27 cellular contexts compared by ENCODE assay signal in the genomic region with DNA sequence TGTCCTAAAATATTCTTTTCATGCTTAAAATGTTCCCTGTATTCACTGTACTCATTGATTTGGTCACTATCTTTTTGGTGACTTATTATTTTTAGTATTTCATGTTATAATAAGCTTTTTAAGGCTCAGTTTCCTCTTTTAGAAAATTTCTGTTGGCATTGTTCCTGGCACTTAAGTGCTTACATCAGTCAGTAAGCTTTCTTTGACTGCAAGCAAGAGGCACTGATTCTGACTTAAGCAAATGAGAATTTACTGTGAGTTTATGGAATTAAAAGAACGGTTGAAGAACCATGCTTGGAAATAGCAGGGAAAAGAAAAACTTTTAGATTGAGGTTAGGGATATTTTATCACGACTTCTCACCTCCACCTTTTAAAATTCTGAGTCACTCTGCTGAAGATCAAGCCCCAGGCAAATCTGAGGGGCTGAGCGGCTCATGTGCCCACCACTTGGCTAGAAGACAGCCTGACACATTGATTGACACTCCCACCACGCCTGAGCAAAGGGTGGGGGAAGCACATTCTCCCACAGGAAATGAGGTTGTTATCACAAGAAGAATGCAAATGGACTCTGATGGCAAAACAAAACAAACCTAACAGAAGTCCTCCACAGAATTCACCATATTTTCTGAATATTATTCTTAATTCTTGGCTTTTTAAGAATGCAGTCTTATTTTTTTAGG.
DNase-seq lines count a peak whose midpoint lies in the region; FAIRE-seq and TF ChIP-seq lines count a peak whose summit lies in the region.
"Had no signal": no experiment of that assay in that cellular context is flagged by ENCODE, and none has a peak within 500 bp of the region (broad histone marks: within the 10 kb centered on the region; RNA-seq: fewer than 3 reads in every experiment).

No MANE protein-coding gene starts in this region.

- H3K14ac ChIP-seq in H1 (ENCODE audit: insufficient read length): no peak overlapping the region

- H3K4me3 ChIP-seq in H1 (ENCODE audit: extremely low read depth in 1 of 4, insufficient read depth in 2 of 4, low read depth in 3 of 4, low read length in 4 of 4) (no peak overlapping the region), mesendoderm (ENCODE audit: low read length) (no peak overlapping the region)
- H3K4me3 ChIP-seq: BLaER1 treated with 17β-estradiol and CSF1 and Interleukin-3, amounts not matched to agents 10 nM and 100 nM; GM23248; SJCRH30; transverse colon had no signal

- peak; percentile 30 for DNase-seq in EH (ENCODE audit: low read depth)
- peak; percentile 39 for DNase-seq in NCI-H226
- no peak for DNase-seq in H1 (ENCODE audit: low read depth in 1 of 2, low spot score in 2 of 2)
- peak; percentile 77 for DNase-seq in mesendoderm
- no peak for DNase-seq in frontal cortex (ENCODE audit: low spot score in 2 of 2)
- no peak for DNase-seq in AML-193 (lab: John Stamatoyannopoulos, UW)
- DNase-seq in NCI-H2196 (lab: John Stamatoyannopoulos, UW; ENCODE audit: unreplicated experiment): no peak
- no peak for DNase-seq in NCI-H510A (lab: John Stamatoyannopoulos, UW)
- DNase-seq: activated CD4-positive, alpha-beta T cell treated with anti-CD3 and anti-CD28 coated beads for 4 hours; activated CD8-positive, alpha-beta T cell treated with anti-CD3 and anti-CD28 coated beads, Interleukin-2, amount 10 ng/mL, durations not matched to agents 7 days and 5 days; activated naive CD4-positive, alpha-beta T cell treated with anti-CD3 and anti-CD28 coated beads for 36 hours; Caco-2; DMS53; GF-D8; GM23248; kidney; naive B cell; NCI-H146; NCI-H446 treated with DMSO at 0.1 percent for 48 hours; SJCRH30; stimulated activated CD4-positive, alpha-beta T cell treated with anti-CD3 and anti-CD28 coated beads, Interleukin-4, amount 100 ng/mL, for 4 hours; SW 1271; transverse colon had no signal

- H4K20me1 ChIP-seq in H1 (replicated peaks in 1 of 2; ENCODE audit: control insufficient read depth in 1 of 2, insufficient read depth in 2 of 2, low read length in 2 of 2): no peaks in the 10 kb centered on the region
- H4K20me1 ChIP-seq: BLaER1 treated with 17β-estradiol and CSF1 and Interleukin-3, amounts not matched to agents 10 nM and 100 nM had no signal

- no peak overlapping the region for H4K5ac ChIP-seq in H1 (ENCODE audit: insufficient read length, low read depth, low read length)
- H4K5ac ChIP-seq in mesendoderm (ENCODE audit: low read length): no peak overlapping the region

- H2AFZ ChIP-seq in H1 (ENCODE audit: low read length): no peak overlapping the region
- H2AFZ ChIP-seq: GM23248 had no signal

- no peaks in the 10 kb centered on the region for H3K23me2 ChIP-seq in H1 (ENCODE audit: low read depth, low read length)

- H2BK5ac ChIP-seq in H1 (ENCODE audit: low read depth, low read length) (no peak overlapping the region), mesendoderm (ENCODE audit: low read length) (no peak overlapping the region)

- 77% methylated on average over 4 of the region's 4 CpGs; no CpG with 5 or more reads in 1 of the 2 experiments for WGBS in H1 (ENCODE audit: extremely low coverage in 1 of 2, insufficient coverage in 1 of 2, insufficient read length in 1 of 2, insufficient replicate concordance in 2 of 2, low coverage in 1 of 2, low lambda C conversion rate in 2 of 2, missing lambda C conversion rate in 1 of 2), 2 experiments
- WGBS in mesendoderm (ENCODE audit: extremely low coverage, insufficient coverage, low lambda C conversion rate): no CpG with 5 or more reads among the region's 4 CpGs

- H3K9ac ChIP-seq in H1 (replicated peaks in 1 of 4; ENCODE audit: extremely low read depth in 1 of 4, low read depth in 3 of 4, low read length in 3 of 4): no peak overlapping the region
- no peak overlapping the region for H3K9ac ChIP-seq in mesendoderm (ENCODE audit: low read length)
- H3K9ac ChIP-seq: BLaER1 treated with 17β-estradiol and CSF1 and Interleukin-3, amounts not matched to agents 10 nM and 100 nM; GM23248 had no signal

- no peak overlapping the region for H2BK20ac ChIP-seq in H1 (ENCODE audit: low read length)

- H3K4ac ChIP-seq in H1 (replicated peaks; ENCODE audit: insufficient read length, low read depth, low read length) (no peak overlapping the region), mesendoderm (ENCODE audit: low read depth, low read length) (no peak overlapping the region)

- H3K4me2 ChIP-seq in H1 (ENCODE audit: insufficient read depth in 1 of 2, low read depth in 2 of 2, low read length in 2 of 2): no peak overlapping the region
- H3K4me2 ChIP-seq in mesendoderm (ENCODE audit: low read length): no peak overlapping the region

- TF ChIP-seq RAD21 in H1 (IDR thresholded peaks at IDR 0.05 in 1 of 2, conservative IDR thresholded peaks at IDR 0.05 in 1 of 2; ENCODE audit: low read depth in 2 of 2, low read length in 2 of 2): no peak

- no peak for TF ChIP-seq CTCF in H1 (IDR thresholded peaks at IDR 0.05; ENCODE audit: control extremely low read depth in 1 of 3, insufficient read depth in 1 of 3, low read depth in 1 of 3, low read length in 3 of 3)

- H3K9me3 ChIP-seq in H1 (ENCODE audit: insufficient read depth in 2 of 2, low read depth in 1 of 2, low read length in 1 of 2): no peaks in the 10 kb centered on the region
- H3K9me3 ChIP-seq: BLaER1 treated with 17β-estradiol and CSF1 and Interleukin-3, amounts not matched to agents 10 nM and 100 nM; Caco-2; neutrophil; SJCRH30; transverse colon had no signal

- H3K56ac ChIP-seq in H1 (replicated peaks; ENCODE audit: insufficient read length, low read depth, low read length) (no peak overlapping the region), mesendoderm (ENCODE audit: low read length) (no peak overlapping the region)

- TF ChIP-seq POLR2A in H1 (IDR thresholded peaks at IDR 0.05; ENCODE audit: control extremely low read depth in 1 of 2, low read depth in 2 of 2, low read length in 2 of 2): no peak

- H3K36me3 ChIP-seq in H1 (ENCODE audit: control insufficient read depth in 2 of 4, insufficient read depth in 4 of 4, low read length in 3 of 4) (no peaks in the 10 kb centered on the region), mesendoderm (ENCODE audit: control insufficient read depth, insufficient read depth, low read length) (no peaks in the 10 kb centered on the region)
- H3K36me3 ChIP-seq: BLaER1 treated with 17β-estradiol and CSF1 and Interleukin-3, amounts not matched to agents 10 nM and 100 nM; neutrophil; SJCRH30; transverse colon had no signal

- CTCF ChIA-PET in H1 (lab: Charles Lee; ENCODE audit: partially characterized antibody): no interaction called here

- no peak overlapping the region for H4K8ac ChIP-seq in H1 (ENCODE audit: extremely low read depth, insufficient read depth, low read length)
- no peak overlapping the region for H4K8ac ChIP-seq in mesendoderm (ENCODE audit: low read depth, low read length)

- H2BK15ac ChIP-seq in H1 (ENCODE audit: low read length) (no peak overlapping the region), mesendoderm (replicated peaks; ENCODE audit: low read depth) (no peak overlapping the region)

- no peak overlapping the region for H3K27ac ChIP-seq in H1 (ENCODE audit: low read depth, low read length)
- H3K27ac ChIP-seq in mesendoderm (ENCODE audit: low read depth, low read length): no peak overlapping the region
- H3K27ac ChIP-seq: BLaER1 treated with 17β-estradiol and CSF1 and Interleukin-3, amounts not matched to agents 10 nM and 100 nM; GM23248; neutrophil; SJCRH30; transverse colon; VCaP had no signal

- POLR2A ChIA-PET in H1 (lab: Charles Lee; ENCODE audit: partially characterized antibody): no interaction called here

- no peak overlapping the region for H3K23ac ChIP-seq in H1 (ENCODE audit: insufficient read length)
- H3K23ac ChIP-seq in mesendoderm (ENCODE audit: low read length): no peak overlapping the region

- no peak overlapping the region for H2BK120ac ChIP-seq in H1 (replicated peaks; ENCODE audit: low read depth, low read length)
- no peak overlapping the region for H2BK120ac ChIP-seq in mesendoderm (ENCODE audit: low read depth, low read length)

- no peaks in the 10 kb centered on the region for H3K79me1 ChIP-seq in H1 (ENCODE audit: low read depth, low read length)
- H3K79me1 ChIP-seq in mesendoderm (ENCODE audit: low read length): no peaks in the 10 kb centered on the region

- H3K18ac ChIP-seq in H1 (ENCODE audit: extremely low read depth, low read length) (no peak overlapping the region), mesendoderm (ENCODE audit: low read length) (no peak overlapping the region)

- peak; percentile 24 for FAIRE-seq in H1 (lab: Jason Lieb, UNC)
- no peak for FAIRE-seq in frontal cortex (lab: Jason Lieb, UNC)
- FAIRE-seq: bronchial epithelial cell, kidney had no signal

- H2AK5ac ChIP-seq in H1 (ENCODE audit: low read depth, low read length) (no peak overlapping the region), mesendoderm (ENCODE audit: low read length) (no peak overlapping the region)

- H3K79me2 ChIP-seq in H1 (ENCODE audit: control insufficient read depth in 1 of 2, insufficient read depth in 2 of 2, low read length in 2 of 2) (no peaks in the 10 kb centered on the region), mesendoderm (ENCODE audit: control insufficient read depth, insufficient read depth, low read length) (no peaks in the 10 kb centered on the region)

- no peak overlapping the region for H4K91ac ChIP-seq in H1 (replicated peaks; ENCODE audit: insufficient read length, low read length)

- H3K4me1 ChIP-seq in H1 (replicated peaks in 1 of 4; ENCODE audit: control insufficient read depth in 3 of 4, insufficient read depth in 4 of 4, low read length in 3 of 4) (peaks cover 0 to 5% (median 2%) of the 10 kb centered on the region in 4 experiments; a peak in 2 of 7 replicates), mesendoderm (ENCODE audit: control insufficient read depth, low read depth, low read length) (no peaks in the 10 kb centered on the region)
- H3K4me1 ChIP-seq: Caco-2, transverse colon had no signal

- no peaks in the 10 kb centered on the region for H3K27me3 ChIP-seq in H1 (replicated peaks in 1 of 4; ENCODE audit: control insufficient read depth in 3 of 4, extremely low read depth in 1 of 4, insufficient read depth in 3 of 4, low read length in 3 of 4)
- H3K27me3 ChIP-seq in mesendoderm (ENCODE audit: insufficient read depth, low read length, poor library complexity): no peaks in the 10 kb centered on the region
- H3K27me3 ChIP-seq: BLaER1 treated with 17β-estradiol and CSF1 and Interleukin-3, amounts not matched to agents 10 nM and 100 nM; neutrophil; transverse colon had no signal

- H2BK12ac ChIP-seq in H1 (ENCODE audit: low read depth, low read length): no peak overlapping the region

- no peak for TF ChIP-seq EP300 in H1 (IDR thresholded peaks at IDR 0.05; ENCODE audit: borderline replicate concordance in 1 of 2, low read depth in 2 of 2, low read length in 2 of 2)

TF ChIP-seq in H1, 55 proteins besides CTCF, POLR2A, EP300 and RAD21 (continues in another document):
- TF ChIP-seq MAFK (IDR thresholded peaks at IDR 0.05; ENCODE audit: low read depth, low read length) (no peak), CBX8 (IDR thresholded peaks at IDR 0.05; ENCODE audit: borderline replicate concordance, low read depth, low read length) (no peak), TBP (IDR thresholded peaks at IDR 0.05; ENCODE audit: low read depth, low read length) (no peak), SRF (IDR thresholded peaks at IDR 0.05; ENCODE audit: low read depth, low read length) (no peak), JUN (IDR thresholded peaks at IDR 0.05; ENCODE audit: low read depth, low read length) (no peak)

Comparison
In these comparisons a context has a peak if more than half of its experiments do, and no peak if none do; other contexts are left out.
1. DNase-seq: peak in EH (single experiment), NCI-H226 (single experiment) and mesendoderm (single experiment); none in H1 (0 of 2), frontal cortex (0 of 2), AML-193 (0 of 2), NCI-H2196 (single experiment) and NCI-H510A (single experiment).